8 cellular contexts compared by ENCODE assay signal in genomic region chr10:62017141-62017870, GRCh38.
DNase-seq lines count a peak whose midpoint lies in the region; ATAC-seq and TF ChIP-seq lines count a peak whose summit lies in the region.

No MANE protein-coding gene starts in this region.

- peak overlapping the region; percentile 75 for H3K27ac ChIP-seq in VCaP
- peak overlapping the region; percentile 59 for H3K27ac ChIP-seq in rectal smooth muscle tissue (ENCODE audit: low read depth, low read length)
- H3K27ac ChIP-seq in caudate nucleus (ENCODE audit: low read depth, low read length), result no peak overlapping the region
- H3K27ac ChIP-seq in ovary, result no peak overlapping the region

- intact Hi-C loops in ovary (cut with DNase I), result no loop called here

- TF ChIP-seq CTCF in VCaP (conservative IDR thresholded peaks at IDR 0.05) (no peak), ovary (IDR thresholded peaks at IDR 0.05) (no peak)

- peak; percentile 62 for DNase-seq in GM04504 (ENCODE audit: low read depth)
- no peak for DNase-seq in caudate nucleus (lab: John Stamatoyannopoulos, UW)
- no peak for DNase-seq in central memory CD4-positive, alpha-beta T cell
- DNase-seq in ovary, result no peak
- DNase-seq in activated naive CD4-positive, alpha-beta T cell treated with anti-CD3 and anti-CD28 coated beads, Interleukin-2, amount 50 U/mL, for 16 hours, result no peak

- H3K27me3 ChIP-seq in rectal smooth muscle tissue (ENCODE audit: control insufficient read depth, insufficient read depth, low read length) (no peaks in the 10 kb centered on the region), ovary (no peaks in the 10 kb centered on the region)

- peak overlapping the region; percentile 12 for H3K4me3 ChIP-seq in rectal smooth muscle tissue (ENCODE audit: low read length)
- no peak overlapping the region for H3K4me3 ChIP-seq in ovary

- 39 to 56% (median 48%) methylated on average over 7 of the region's 7 CpGs for WGBS in ovary, 3 donors

- ATAC-seq in GM21825 (IDR thresholded peaks at IDR 0.05; ENCODE audit: unreplicated experiment), result peak; percentile 22

- no peaks in the 10 kb centered on the region for H3K9me3 ChIP-seq in ovary

- no peak for TF ChIP-seq EP300 in ovary (IDR thresholded peaks at IDR 0.05)

- TF ChIP-seq POLR2A in ovary (IDR thresholded peaks at IDR 0.05), result no peak

- H3K9ac ChIP-seq in rectal smooth muscle tissue (ENCODE audit: low read length), result no peak overlapping the region

- peaks cover 32% of the 10 kb centered on the region for H3K4me1 ChIP-seq in rectal smooth muscle tissue (ENCODE audit: control insufficient read depth, insufficient read depth, low read length)
- peaks cover 7% of the 10 kb centered on the region for H3K4me1 ChIP-seq in ovary (ENCODE audit: insufficient read depth)

- H3K36me3 ChIP-seq in rectal smooth muscle tissue (ENCODE audit: control insufficient read depth, insufficient read depth, low read length), result peaks cover 1% of the 10 kb centered on the region
- no peaks in the 10 kb centered on the region for H3K36me3 ChIP-seq in ovary

Comparison
In these comparisons a context has a peak if more than half of its experiments do, and no peak if none do; other contexts are left out.
1. H3K27ac ChIP-seq: peak in VCaP (single experiment) and rectal smooth muscle tissue (single experiment); none in caudate nucleus (single experiment) and ovary (0 of 2).